25 cellular contexts compared by ENCODE assay signal in genomic region chr14:50719911-50720759, GRCh38. TPM values are rescaled to one million over a fixed set of nuclear protein-coding genes. Genes with fewer than 3 reads are reported as not detected.
DNase-seq lines count a peak whose midpoint lies in the region; ATAC-seq, FAIRE-seq and TF ChIP-seq lines count a peak whose summit lies in the region.
"Had no signal": no experiment of that assay in that cellular context is flagged by ENCODE, and none has a peak within 500 bp of the region (broad histone marks: within the 10 kb centered on the region; RNA-seq: fewer than 3 reads in every experiment).

No MANE protein-coding gene starts in this region.

- H3K27ac ChIP-seq in GM23248: no peak overlapping the region
- H3K27ac ChIP-seq in fibroblast of lung (ENCODE audit: insufficient read depth, low read length): no peak overlapping the region
- no peak overlapping the region for H3K27ac ChIP-seq in HepG2 (ENCODE audit: extremely low read length, insufficient read depth, low read length)
- H3K27ac ChIP-seq: ascending aorta, lower lobe of right lung, right lobe of liver had no signal

- H3K4me2 ChIP-seq in GM23248 (ENCODE audit: unreplicated experiment) (no peak overlapping the region), fibroblast of lung (ENCODE audit: extremely low read depth, insufficient read depth, low read length) (no peak overlapping the region), HepG2 (ENCODE audit: low read depth, low read length) (no peak overlapping the region)

- no peak for TF ChIP-seq POLR2A in HepG2 (IDR thresholded peaks at IDR 0.05; ENCODE audit: insufficient read depth in 1 of 2, low read depth in 2 of 2, low read length in 2 of 2)

- H3K79me2 ChIP-seq in GM23248 (ENCODE audit: insufficient read depth) (no peaks in the 10 kb centered on the region), fibroblast of lung (ENCODE audit: control insufficient read depth, insufficient read depth, low read length) (no peaks in the 10 kb centered on the region), HepG2 (ENCODE audit: insufficient read depth, low read length) (no peaks in the 10 kb centered on the region)

- H2AFZ ChIP-seq in GM23248: no peak overlapping the region
- no peak overlapping the region for H2AFZ ChIP-seq in fibroblast of lung (ENCODE audit: low read length)
- H2AFZ ChIP-seq in HepG2 (ENCODE audit: low read length): no peak overlapping the region

- no peaks in the 10 kb centered on the region for H4K20me1 ChIP-seq in GM23248 (ENCODE audit: insufficient read depth)
- no peaks in the 10 kb centered on the region for H4K20me1 ChIP-seq in fibroblast of lung (ENCODE audit: control insufficient read depth, extremely low read depth, insufficient read depth, low read length)
- H4K20me1 ChIP-seq in HepG2 (ENCODE audit: insufficient read depth, low read length): no peaks in the 10 kb centered on the region

- no peaks in the 10 kb centered on the region for H3K9me2 ChIP-seq in GM23248 (ENCODE audit: insufficient read depth)

- H3K27me3 Mint-ChIP-seq in activated T-helper 17 cell treated with anti-CD3 and anti-CD28 coated beads, Interleukin-2, amount 50 U/mL, for 72 hours: no peaks in the 10 kb centered on the region
- H3K27me3 Mint-ChIP-seq: CD4-positive, CD25-positive, alpha-beta regulatory T cell; central memory CD8-positive, alpha-beta T cell had no signal

- FAIRE-seq in HepG2 (lab: Jason Lieb, UNC): no peak

- ATAC-seq in activated T-helper 17 cell treated with anti-CD3 and anti-CD28 coated beads, Interleukin-2, amount 50 U/mL, for 72 hours (replicated peaks): no peak
- no peak for ATAC-seq in activated CD4-positive, CD25-positive, alpha-beta regulatory T cell treated with anti-CD3 and anti-CD28 coated beads, Interleukin-2, amount 50 U/mL, for 24 hours
- ATAC-seq in HepG2: no peak
- ATAC-seq: lower lobe of right lung, right lobe of liver had no signal

- no peaks in the 10 kb centered on the region for H3F3A ChIP-seq in GM23248 (ENCODE audit: insufficient read depth)

- POLR2A ChIA-PET in HepG2 (lab: Yijun Ruan, JAX): no interaction called here

- peaks cover 46% of the 10 kb centered on the region for H3K36me3 Mint-ChIP-seq in activated T-helper 17 cell treated with anti-CD3 and anti-CD28 coated beads, Interleukin-2, amount 50 U/mL, for 72 hours (ENCODE audit: low read depth)

- no peaks in the 10 kb centered on the region for H3K4me1 ChIP-seq in GM23248 (ENCODE audit: insufficient read depth)
- H3K4me1 ChIP-seq in fibroblast of lung (ENCODE audit: control insufficient read depth, extremely low read depth, insufficient read depth, low read length): no peaks in the 10 kb centered on the region
- no peaks in the 10 kb centered on the region for H3K4me1 ChIP-seq in HepG2 (ENCODE audit: insufficient read depth, low read length)
- H3K4me1 ChIP-seq: ascending aorta, lower lobe of right lung, right lobe of liver had no signal

- H3K9ac ChIP-seq in GM23248: no peak overlapping the region
- H3K9ac ChIP-seq in fibroblast of lung (ENCODE audit: insufficient read depth, low read length): no peak overlapping the region
- H3K9ac ChIP-seq in HepG2 (ENCODE audit: insufficient read depth, low read depth, low read length): no peak overlapping the region

- CTCF ChIA-PET in HepG2 (lab: Yijun Ruan, JAX; ENCODE audit: low intra/inter-chr PET ratio, low total read pairs): no interaction called here

- H3K4me3 Mint-ChIP-seq in activated T-helper 17 cell treated with anti-CD3 and anti-CD28 coated beads, Interleukin-2, amount 50 U/mL, for 72 hours: no peak overlapping the region
- H3K4me3 Mint-ChIP-seq: activated T-helper 1 cell treated with anti-CD3 and anti-CD28 coated beads, Interleukin-12 subunit alpha, Interleukin-12 subunit beta, Interleukin-2, Interleukin-4 antibody, amounts not matched to agents 30 ng/mL and 10 ng/mL and 1 ng/mL, durations not matched to agents 14 hours and 24 hours and 36 hours; CD4-positive, CD25-positive, alpha-beta regulatory T cell; central memory CD8-positive, alpha-beta T cell; HFFc6; neural crest cell; T-helper 2 cell treated with Interferon-gamma antibody and Interleukin-4, amounts not matched to agents 5 μg/mL and 100 μg/mL, for 36 hours had no signal

- no peaks in the 10 kb centered on the region for H3K9me3 ChIP-seq in GM23248 (ENCODE audit: low read depth)
- no peaks in the 10 kb centered on the region for H3K9me3 ChIP-seq in fibroblast of lung (ENCODE audit: control insufficient read depth, insufficient read depth, low read depth, low read length)
- H3K9me3 ChIP-seq in HepG2 (ENCODE audit: low read length): no peaks in the 10 kb centered on the region
- H3K9me3 ChIP-seq: ascending aorta, lower lobe of right lung, right lobe of liver had no signal

- H3K4me3 ChIP-seq in GM23248 (no peak overlapping the region), fibroblast of lung (replicated peaks in 1 of 4; ENCODE audit: control extremely low read depth in 1 of 4, insufficient read depth in 1 of 4, low read depth in 3 of 4, low read length in 4 of 4) (no peak overlapping the region), HepG2 (replicated peaks in 1 of 3; ENCODE audit: insufficient read depth in 1 of 3, low read depth in 2 of 3, low read length in 3 of 3) (no peak overlapping the region)
- H3K4me3 ChIP-seq: ascending aorta, dorsolateral prefrontal cortex, lower lobe of right lung, right lobe of liver had no signal

- H3K27me3 ChIP-seq in GM23248 (replicated peaks; ENCODE audit: insufficient read depth) (no peaks in the 10 kb centered on the region), fibroblast of lung (ENCODE audit: control insufficient read depth, insufficient read depth, low read length) (no peaks in the 10 kb centered on the region), HepG2 (ENCODE audit: control insufficient read depth in 1 of 2, insufficient read depth in 2 of 2, low read length in 2 of 2) (no peaks in the 10 kb centered on the region)
- H3K27me3 ChIP-seq: ascending aorta, dorsolateral prefrontal cortex, right lobe of liver had no signal

- peak overlapping the region; percentile 36 for H3K27ac Mint-ChIP-seq in activated T-helper 17 cell treated with anti-CD3 and anti-CD28 coated beads, Interleukin-2, amount 50 U/mL, for 72 hours
- H3K27ac Mint-ChIP-seq: activated T-helper 1 cell treated with anti-CD3 and anti-CD28 coated beads, Interleukin-12 subunit alpha, Interleukin-12 subunit beta, Interleukin-2, Interleukin-4 antibody, amounts not matched to agents 30 ng/mL and 10 ng/mL and 1 ng/mL, durations not matched to agents 14 hours and 24 hours and 36 hours; CD4-positive, CD25-positive, alpha-beta regulatory T cell; HFFc6; T-helper 2 cell treated with Interferon-gamma antibody and Interleukin-4, amounts not matched to agents 5 μg/mL and 100 μg/mL, for 36 hours had no signal

- no peaks in the 10 kb centered on the region for H3K4me1 Mint-ChIP-seq in activated T-helper 17 cell treated with anti-CD3 and anti-CD28 coated beads, Interleukin-2, amount 50 U/mL, for 72 hours
- H3K4me1 Mint-ChIP-seq: central memory CD8-positive, alpha-beta T cell; neural crest cell had no signal

- in situ Hi-C loops in GM23248 (cut with MboI): no loop called here
- in situ Hi-C loops in HepG2 (cut with HindIII; ENCODE audit: extremely low pct_ligation_motif_present, low pct_unique_long_range_greater_than_20kb): no loop called here

- H3K36me3 ChIP-seq in GM23248 (ENCODE audit: low read depth) (peaks cover 28% of the 10 kb centered on the region), fibroblast of lung (ENCODE audit: control insufficient read depth, insufficient read depth, low read length) (peaks cover 2% of the 10 kb centered on the region), HepG2 (replicated peaks in 1 of 2; ENCODE audit: control insufficient read depth in 1 of 2, insufficient read depth in 2 of 2, low read length in 2 of 2) (peaks cover 0 to 1% of the 10 kb centered on the region in 2 experiments; a peak in 2 of 5 replicates)
- H3K36me3 ChIP-seq: right lobe of liver had no signal

- TF ChIP-seq CTCF in fibroblast of lung (conservative IDR thresholded peaks at IDR 0.05 in 1 of 2, IDR thresholded peaks at IDR 0.05 in 1 of 2; ENCODE audit: low read depth in 1 of 2, low read length in 2 of 2) (no peak), HepG2 (CRISPR knock-in tag; IDR thresholded peaks at IDR 0.05) (no peak)

- DNase-seq in GM23248: peak; percentile 6
- DNase-seq in fibroblast of lung (ENCODE audit: low read depth in 2 of 2): peak; percentile 20 to 44
- peak; percentile 19 for DNase-seq in renal cortical epithelial cell (ENCODE audit: low read depth)
- DNase-seq in NCI-H2107 (lab: John Stamatoyannopoulos, UW): no peak
- no peak for DNase-seq in HepG2 (ENCODE audit: low spot score)
- DNase-seq: activated naive CD4-positive, alpha-beta T cell treated with anti-CD3 and anti-CD28 coated beads, Interleukin-2, amount 50 U/mL, for 16 hours; CD4-positive, CD25-positive, alpha-beta regulatory T cell; dorsolateral prefrontal cortex; glutamatergic neuron; GOT3; HFFc6; Karpas-422; kidney glomerular epithelial cell; lower lobe of right lung; NCI-H146; NCI-H446; right lobe of liver; stimulated activated CD4-positive, alpha-beta T cell treated with anti-CD3 and anti-CD28 coated beads, Interleukin-2, amount 100 ng/mL, for 48 hours had no signal

- intact Hi-C loops in HepG2 (cut with micrococcal nuclease; ENCODE audit: unreplicated experiment): no loop called here

- WGBS in GM23248 (ENCODE audit: low coverage in 1 of 2, low lambda C conversion rate in 2 of 2, missing lambda C conversion rate in 2 of 2), 2 experiments: 57 to 59% methylated on average over 1 of the region's 1 CpG
- WGBS in HepG2 (ENCODE audit: low lambda C conversion rate): 98% methylated on average over 1 of the region's 1 CpG

- TF ChIP-seq EP300 in HepG2 (IDR thresholded peaks at IDR 0.05; ENCODE audit: low read depth in 2 of 2, low read length in 2 of 2) (no peak), HepG2 (CRISPR knock-in tag; IDR thresholded peaks at IDR 0.05; ENCODE audit: borderline replicate concordance) (no peak)

- BruUV-seq in HepG2 (replicated peaks; lab: Mats Ljungman, UMichigan): no TSS peak

- H3K9me3 Mint-ChIP-seq in activated T-helper 17 cell treated with anti-CD3 and anti-CD28 coated beads, Interleukin-2, amount 50 U/mL, for 72 hours: no peaks in the 10 kb centered on the region
- H3K9me3 Mint-ChIP-seq: activated T-helper 1 cell treated with anti-CD3 and anti-CD28 coated beads, Interleukin-12 subunit alpha, Interleukin-12 subunit beta, Interleukin-2, Interleukin-4 antibody, amounts not matched to agents 30 ng/mL and 10 ng/mL and 1 ng/mL, durations not matched to agents 14 hours and 24 hours and 36 hours; CD4-positive, CD25-positive, alpha-beta regulatory T cell; central memory CD8-positive, alpha-beta T cell; HFFc6; neural crest cell; T-helper 2 cell treated with Interferon-gamma antibody and Interleukin-4, amounts not matched to agents 5 μg/mL and 100 μg/mL, for 36 hours had no signal

- TF ChIP-seq RAD21 in HepG2 (CRISPR knock-in tag; IDR thresholded peaks at IDR 0.05): no peak

RNA-seq across cellular contexts. Expression of gene SAV1, which starts 52.0 kb away (rescaled TPM):
- total RNA-seq in GM23248 (2014; rRNA removed; shearing (Covaris generic)): 15.3 and 30.2 TPM in 2 replicates
- polyA plus RNA-seq in GM23248 (2016; fragmentation: Nextera tagmentation; extraction: Ambion mirVana): 27.1 and 28.6 TPM in 2 replicates
- 10 to 100 TPM in 1 of 2 donors, 1 to 10 TPM in 1; 7.8 to 13.4 TPM for total RNA-seq in activated T-helper 17 cell treated with anti-CD3 and anti-CD28 coated beads, Interleukin-2, amount 50 U/mL, for 72 hours
- 27.2 and 46.9 TPM in 2 replicates for total RNA-seq in fibroblast of lung
- 41.4 and 41.7 TPM in 2 replicates for polyA plus RNA-seq in fibroblast of lung
- polyA plus RNA-seq in fibroblast of lung (2012): 38.1 and 38.4 TPM in 2 replicates
- 3.5 and 4.9 TPM in 2 replicates for polyA minus RNA-seq in fibroblast of lung (ENCODE audit: low replicate concordance)
- 32.3 and 32.6 TPM in 2 replicates for total RNA-seq in renal cortical epithelial cell
- total RNA-seq in HepG2 (2016; rRNA removed; fragmentation: Illumina TruSeq; extraction: Trizol): 8.1 and 8.2 TPM in 2 replicates
- 5.7 and 6.1 TPM in 2 replicates for total RNA-seq in HepG2 (2016; cell fraction: cytosol; rRNA removed; fragmentation: Illumina TruSeq; extraction: Trizol; ENCODE audit: low read depth)
- total RNA-seq in HepG2 (2016; cell fraction: insoluble cytoplasmic fraction; rRNA removed; fragmentation: Illumina TruSeq; extraction: Trizol): 8.2 and 10.4 TPM in 2 replicates
- total RNA-seq in HepG2 (2016; cell fraction: membrane; rRNA removed; fragmentation: Illumina TruSeq; extraction: Trizol): 14.1 and 14.6 TPM in 2 replicates
- total RNA-seq in HepG2 (2016; cell fraction: nucleus; rRNA removed; fragmentation: Illumina TruSeq; extraction: Trizol): 8.7 and 12.4 TPM in 2 replicates
- 6.2 and 7.3 TPM in 2 replicates for polyA plus RNA-seq in HepG2 (2011; rRNA removed)
- 3.8 and 5.5 TPM in 2 replicates for polyA plus RNA-seq in HepG2 (2011; cell fraction: cytosol; rRNA removed)
- 1.7 and 3.1 TPM in 2 replicates for polyA plus RNA-seq in HepG2 (2011; cell fraction: nucleus; rRNA removed)
- 8.6 and 11.5 TPM in 2 replicates for polyA plus RNA-seq in HepG2 (2012)
- polyA plus RNA-seq in HepG2 (2016; cell fraction: cytosol; fragmentation: Illumina TruSeq; extraction: Trizol; ENCODE audit: low read depth): 6.8 and 7.8 TPM in 2 replicates
- polyA plus RNA-seq in HepG2 (2016; cell fraction: insoluble cytoplasmic fraction; fragmentation: Illumina TruSeq; extraction: Trizol; ENCODE audit: low read depth): 12.2 and 17.2 TPM in 2 replicates
- polyA plus RNA-seq in HepG2 (2016; cell fraction: membrane; fragmentation: Illumina TruSeq; extraction: Trizol; ENCODE audit: low read depth): 17.1 and 18.9 TPM in 2 replicates
- polyA plus RNA-seq in HepG2 (2016; cell fraction: nucleus; fragmentation: Illumina TruSeq; extraction: Trizol; ENCODE audit: insufficient read depth, low read depth): 9.8 and 9.9 TPM in 2 replicates
- polyA minus RNA-seq in HepG2 (2011; rRNA and poly(A)+ RNA removed; ENCODE audit: low replicate concordance): 2.9 and 12.9 TPM in 2 replicates
- polyA minus RNA-seq in HepG2 (2011; cell fraction: cytosol; rRNA and poly(A)+ RNA removed): 5.4 and 6.7 TPM in 2 replicates
- 16.2 and 17.7 TPM in 2 replicates for polyA minus RNA-seq in HepG2 (2011; cell fraction: nucleus; rRNA and poly(A)+ RNA removed)

Comparison
In these comparisons a context has a peak if more than half of its experiments do, and no peak if none do; other contexts are left out.
1. DNase-seq: peak in GM23248 (single experiment), fibroblast of lung (2 of 2) and renal cortical epithelial cell (single experiment); none in NCI-H2107 (single experiment) and HepG2 (single experiment).